Comparison of ENCODE assay signal across 22 cellular contexts in the genomic region with DNA sequence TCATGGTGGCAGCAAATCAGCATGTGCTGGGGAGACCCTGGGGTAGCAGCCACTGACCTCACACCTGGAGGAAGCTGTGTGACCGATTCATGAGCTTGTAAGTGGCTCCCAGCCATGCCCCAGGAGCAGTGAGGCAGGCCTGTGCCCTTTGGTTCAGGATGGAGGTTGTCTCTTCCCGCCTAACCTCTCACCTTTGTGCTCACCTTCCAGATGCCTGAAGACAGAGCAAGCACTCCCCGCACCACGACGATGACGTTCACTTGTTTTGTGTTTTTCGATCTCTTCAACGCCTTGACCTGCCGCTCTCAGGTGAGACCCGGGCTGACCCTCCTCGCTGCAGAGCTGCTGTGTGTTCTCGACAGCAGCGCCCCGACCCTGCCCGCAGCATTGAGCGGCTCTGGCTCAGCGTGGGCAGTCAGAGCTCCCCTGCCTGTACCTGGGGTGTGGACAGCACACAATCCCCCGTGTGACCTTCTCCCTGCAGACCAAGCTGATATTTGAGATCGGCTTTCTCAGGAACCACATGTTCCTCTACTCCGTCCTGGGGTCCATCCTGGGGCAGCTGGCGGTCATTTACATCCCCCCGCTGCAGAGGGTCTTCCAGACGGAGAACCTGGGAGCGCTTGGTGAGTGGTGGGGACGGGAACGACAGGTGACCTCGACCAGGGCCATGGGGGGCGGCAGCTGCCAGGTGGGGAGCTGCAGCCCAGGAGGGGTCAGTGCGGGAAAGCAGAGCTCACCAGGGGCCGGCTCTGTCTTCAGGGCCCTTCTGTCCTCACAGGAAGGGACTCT. TPM values are rescaled to one million over a fixed set of nuclear protein-coding genes. Genes with fewer than 3 reads are reported as not detected.
DNase-seq lines count a peak whose midpoint lies in the region; ATAC-seq, FAIRE-seq and TF ChIP-seq lines count a peak whose summit lies in the region.
"Had no signal": no experiment of that assay in that cellular context is flagged by ENCODE, and none has a peak within 500 bp of the region (broad histone marks: within the 10 kb centered on the region; RNA-seq: fewer than 3 reads in every experiment).

No MANE protein-coding gene starts in this region.

- peak; percentile 34 for DNase-seq in Right ventricle myocardium superior
- DNase-seq in heart left ventricle: no peak
- DNase-seq in RWPE1 (ENCODE audit: low spot score): no peak
- no peak for DNase-seq in HepG2 (ENCODE audit: low spot score)
- peak; percentile 8 for DNase-seq in testis
- DNase-seq in hypothalamus (lab: John Stamatoyannopoulos, UW): no peak
- DNase-seq in effector CD8-positive, alpha-beta T cell (lab: John Stamatoyannopoulos, UW): no peak
- no peak for DNase-seq in RCC 7860 (ENCODE audit: low spot score)
- DNase-seq: activated CD4-positive, alpha-beta T cell treated with anti-CD3 and anti-CD28 coated beads for 48 hours; amniotic stem cell; immature natural killer cell; left ventricle myocardium inferior; NCI-H1694; NCI-H69; SHP77 treated with DMSO at 0.1 percent for 48 hours; stimulated activated CD4-positive, alpha-beta T cell treated with anti-CD3 and anti-CD28 coated beads, Interleukin-2, amount 100 ng/mL, for 48 hours; stimulated activated naive B cell treated with anti-CD40 and anti-IgM and Interleukin-4, amounts not matched to agents 10 μg/mL and 1 μg/mL and 100 μg/mL, for 72 hours had no signal

- TF ChIP-seq CTCF in heart left ventricle (IDR thresholded peaks at IDR 0.05) (no peak), RWPE1 (conservative IDR thresholded peaks at IDR 0.05; ENCODE audit: low read depth) (no peak), HepG2 (CRISPR knock-in tag; IDR thresholded peaks at IDR 0.05) (no peak), testis (IDR thresholded peaks at IDR 0.05) (no peak)

- no peak overlapping the region for H3K9ac ChIP-seq in HepG2 (ENCODE audit: insufficient read depth, low read depth, low read length)
- H3K9ac ChIP-seq: KMS-11, neural progenitor cell had no signal

- in situ Hi-C loops in HepG2 (cut with HindIII; ENCODE audit: extremely low pct_ligation_motif_present, low pct_unique_long_range_greater_than_20kb): no loop called here

- TF ChIP-seq RAD21 in HepG2 (CRISPR knock-in tag; IDR thresholded peaks at IDR 0.05): no peak

- no peaks in the 10 kb centered on the region for H3K27me3 ChIP-seq in heart left ventricle
- H3K27me3 ChIP-seq in HepG2 (ENCODE audit: control insufficient read depth in 1 of 2, insufficient read depth in 2 of 2, low read length in 2 of 2): no peaks in the 10 kb centered on the region
- no peaks in the 10 kb centered on the region for H3K27me3 ChIP-seq in testis
- H3K27me3 ChIP-seq: neural progenitor cell had no signal

- H3K79me2 ChIP-seq in HepG2 (ENCODE audit: insufficient read depth, low read length): no peaks in the 10 kb centered on the region

- FAIRE-seq in HepG2 (lab: Jason Lieb, UNC) (no peak), RCC 7860 (lab: Jason Lieb, UNC) (no peak)
- FAIRE-seq: bronchial epithelial cell had no signal

- H3K27ac ChIP-seq in heart left ventricle (no peak overlapping the region), RWPE1 (peak overlapping the region; percentile 19), HepG2 (ENCODE audit: extremely low read length, insufficient read depth, low read length) (no peak overlapping the region), testis (no peak overlapping the region)
- H3K27ac ChIP-seq: KMS-11, left ventricle myocardium inferior, neural progenitor cell, thoracic aorta had no signal

- no peak overlapping the region for H3K4me2 ChIP-seq in HepG2 (ENCODE audit: low read depth, low read length)
- H3K4me2 ChIP-seq: KMS-11, neural progenitor cell, smooth muscle cell had no signal

- TF ChIP-seq POLR2A in heart left ventricle (IDR thresholded peaks at IDR 0.05): no peak
- no peak for TF ChIP-seq POLR2A in HepG2 (IDR thresholded peaks at IDR 0.05; ENCODE audit: insufficient read depth in 1 of 2, low read depth in 2 of 2, low read length in 2 of 2)
- no peak for TF ChIP-seq POLR2A in testis (IDR thresholded peaks at IDR 0.05)

- ATAC-seq in Right ventricle myocardium superior (ENCODE audit: poor library complexity) (no peak), heart left ventricle (no peak), HepG2 (no peak)
- ATAC-seq: stimulated activated naive B cell treated with anti-CD40 and anti-IgM and Interleukin-4, amounts not matched to agents 10 μg/mL and 1 μg/mL and 100 μg/mL, for 72 hours had no signal

- peaks cover 0 to 4% (median 0%) of the 10 kb centered on the region in 9 donors for H3K36me3 ChIP-seq in heart left ventricle
- H3K36me3 ChIP-seq in HepG2 (replicated peaks in 1 of 2; ENCODE audit: control insufficient read depth in 1 of 2, insufficient read depth in 2 of 2, low read length in 2 of 2): no peaks in the 10 kb centered on the region; a peak in 1 of 5 replicates
- H3K36me3 ChIP-seq in testis (ENCODE audit: low read depth, missing control alignments): no peaks in the 10 kb centered on the region
- H3K36me3 ChIP-seq: neural progenitor cell had no signal

- WGBS in heart left ventricle, 4 donors: 91 to 92% (median 92%) methylated on average over 20 to 30 of the region's 30 CpGs
- 91% methylated on average over 30 of the region's 30 CpGs for WGBS in HepG2 (ENCODE audit: low lambda C conversion rate)
- WGBS in testis, 2 donors: 89% methylated on average over 15 to 30 of the region's 30 CpGs

- intact Hi-C loops in Right ventricle myocardium superior (cut with DNase I): no loop called here
- intact Hi-C loops in heart left ventricle (cut with DNase I): no loop called here
- intact Hi-C loops in HepG2 (cut with micrococcal nuclease; ENCODE audit: unreplicated experiment): no loop called here
- intact Hi-C loops in testis (cut with DNase I; ENCODE audit: low total_unique reads): no loop called here

- BruUV-seq in HepG2 (replicated peaks; lab: Mats Ljungman, UMichigan): no TSS peak

- TF ChIP-seq EP300 in HepG2 (IDR thresholded peaks at IDR 0.05; ENCODE audit: low read depth in 2 of 2, low read length in 2 of 2) (no peak), HepG2 (CRISPR knock-in tag; IDR thresholded peaks at IDR 0.05; ENCODE audit: borderline replicate concordance) (no peak)

- POLR2A ChIA-PET in RWPE1 (lab: Yijun Ruan, JAX; ENCODE audit: low non-redundant PET): no interaction called here
- POLR2A ChIA-PET in HepG2 (lab: Yijun Ruan, JAX): no interaction called here

- H3K9me3 ChIP-seq in heart left ventricle (peaks cover 0 to 6% (median 1%) of the 10 kb centered on the region in 12 donors), HepG2 (ENCODE audit: low read length) (peaks cover 6% of the 10 kb centered on the region), testis (no peaks in the 10 kb centered on the region)

- H3K4me1 ChIP-seq in heart left ventricle (peaks cover 0 to 11% (median 0%) of the 10 kb centered on the region in 12 donors), HepG2 (ENCODE audit: insufficient read depth, low read length) (no peaks in the 10 kb centered on the region), testis (no peaks in the 10 kb centered on the region)
- H3K4me1 ChIP-seq: neural progenitor cell had no signal

- no peak overlapping the region for H2AFZ ChIP-seq in HepG2 (ENCODE audit: low read length)
- H2AFZ ChIP-seq: neural progenitor cell had no signal

- CTCF ChIA-PET in RWPE1 (lab: Yijun Ruan, JAX) (interaction anchor here (0.9 kb wide), 1 partner anchor 20 kb away, joined by 3 read pairs; no protein-coding TSS in a partner anchor), HepG2 (lab: Yijun Ruan, JAX; ENCODE audit: low intra/inter-chr PET ratio, low total read pairs) (no interaction called here)

- H3K4me3 ChIP-seq in heart left ventricle: no peak overlapping the region
- H3K4me3 ChIP-seq in HepG2 (replicated peaks in 1 of 3; ENCODE audit: insufficient read depth in 1 of 3, low read depth in 2 of 3, low read length in 3 of 3): no peak overlapping the region
- H3K4me3 ChIP-seq in testis: no peak overlapping the region
- H3K4me3 ChIP-seq: left ventricle myocardium inferior, neural progenitor cell, smooth muscle cell, thoracic aorta had no signal

- H4K20me1 ChIP-seq in HepG2 (ENCODE audit: insufficient read depth, low read length): no peaks in the 10 kb centered on the region

RNA-seq across cellular contexts. Expression of a gene that starts 42.8 kb away (rescaled TPM):
- total RNA-seq in Right ventricle myocardium superior (5.0 TPM), heart left ventricle (10 to 100 TPM in 1 of 9 donors, 1 to 10 TPM in 8; 4.0 to 13.2 (median 5.5) TPM), HepG2 (2016; rRNA removed; fragmentation: Illumina TruSeq; extraction: Trizol) (14.7 and 17.4 TPM in 2 replicates), testis (10 to 100 TPM; 11.2 to 20.0 TPM)
- polyA plus RNA-seq in heart left ventricle (1 to 10 TPM; 2.2 to 4.0 TPM), HepG2 (2011; rRNA removed) (11.8 and 12.0 TPM in 2 replicates), testis (ENCODE audit: insufficient read depth, low read depth, low replicate concordance) (14.3 TPM)
- total RNA-seq in HepG2 (2016; cell fraction: cytosol; rRNA removed; fragmentation: Illumina TruSeq; extraction: Trizol; ENCODE audit: low read depth): 1.0 and 1.5 TPM in 2 replicates
- 14.3 and 19.5 TPM in 2 replicates for total RNA-seq in HepG2 (2016; cell fraction: insoluble cytoplasmic fraction; rRNA removed; fragmentation: Illumina TruSeq; extraction: Trizol)
- total RNA-seq in HepG2 (2016; cell fraction: membrane; rRNA removed; fragmentation: Illumina TruSeq; extraction: Trizol): 3.8 and 4.1 TPM in 2 replicates
- 13.9 and 16.3 TPM in 2 replicates for total RNA-seq in HepG2 (2016; cell fraction: nucleus; rRNA removed; fragmentation: Illumina TruSeq; extraction: Trizol)
- 10.9 and 11.8 TPM in 2 replicates for polyA plus RNA-seq in HepG2 (2011; cell fraction: cytosol; rRNA removed)
- 13.6 and 14.0 TPM in 2 replicates for polyA plus RNA-seq in HepG2 (2011; cell fraction: nucleus; rRNA removed)
- polyA plus RNA-seq in HepG2 (2012): 6.9 and 8.1 TPM in 2 replicates
- 0.46 and 0.59 TPM in 2 replicates for polyA plus RNA-seq in HepG2 (2016; cell fraction: cytosol; fragmentation: Illumina TruSeq; extraction: Trizol; ENCODE audit: low read depth)
- polyA plus RNA-seq in HepG2 (2016; cell fraction: insoluble cytoplasmic fraction; fragmentation: Illumina TruSeq; extraction: Trizol; ENCODE audit: low read depth): 10.6 and 11.4 TPM in 2 replicates
- polyA plus RNA-seq in HepG2 (2016; cell fraction: membrane; fragmentation: Illumina TruSeq; extraction: Trizol; ENCODE audit: low read depth): 1.5 and 1.9 TPM in 2 replicates
- 9.0 and 10.6 TPM in 2 replicates for polyA plus RNA-seq in HepG2 (2016; cell fraction: nucleus; fragmentation: Illumina TruSeq; extraction: Trizol; ENCODE audit: insufficient read depth, low read depth)
- 20.4 and 30.6 TPM in 2 replicates for polyA minus RNA-seq in HepG2 (2011; rRNA and poly(A)+ RNA removed; ENCODE audit: low replicate concordance)
- 7.9 and 10.9 TPM in 2 replicates for polyA minus RNA-seq in HepG2 (2011; cell fraction: cytosol; rRNA and poly(A)+ RNA removed)
- 17.6 and 19.1 TPM in 2 replicates for polyA minus RNA-seq in HepG2 (2011; cell fraction: nucleus; rRNA and poly(A)+ RNA removed)

Comparison
In these comparisons a context has a peak if more than half of its experiments do, and no peak if none do; other contexts are left out.
1. DNase-seq: peak in Right ventricle myocardium superior (single experiment) and testis (single experiment); none in heart left ventricle (0 of 5), RWPE1 (single experiment), HepG2 (single experiment), hypothalamus (0 of 51), effector CD8-positive, alpha-beta T cell (single experiment) and RCC 7860 (single experiment).